Comparison of ENCODE assay signal across 1 cellular context in the genomic region with DNA sequence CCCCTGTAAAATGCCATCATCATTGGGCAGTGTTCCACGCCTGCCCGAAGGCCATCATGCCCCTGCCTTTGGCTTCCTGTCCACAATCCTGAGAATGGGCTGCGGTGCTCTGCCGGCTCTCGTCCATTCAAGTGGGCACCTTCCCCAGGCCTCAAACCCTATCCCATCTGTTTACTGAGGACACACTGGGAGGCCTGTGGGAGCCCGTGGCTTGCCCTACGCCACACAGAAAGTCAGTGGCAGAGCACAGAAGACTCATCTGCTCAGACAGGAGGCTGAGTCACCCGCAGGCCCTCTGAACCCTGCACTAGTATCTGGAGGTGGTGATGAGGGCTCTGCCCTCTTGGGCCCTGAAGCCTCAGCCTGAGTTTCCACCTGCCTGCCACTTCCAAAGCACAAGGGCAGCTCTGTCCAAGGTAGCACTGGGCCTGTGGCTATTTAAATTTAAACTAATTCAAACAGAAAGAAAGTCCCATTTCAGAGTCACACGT.
TF ChIP-seq lines count a peak whose summit lies in the region.

No MANE protein-coding gene starts in this region.

TF ChIP-seq in HepG2, 621 proteins besides CTCF, POLR2A, EP300 and RAD21:
- 0 out of 2 replicates have a peak, but pooled peaks have one; percentile 22 for TF ChIP-seq ZNF629 (CRISPR knock-in tag; conservative IDR thresholded peaks at IDR 0.05)
- TF ChIP-seq HNRNPH1 (optimal IDR thresholded peaks at IDR 0.05; ENCODE audit: low read depth, low read length) = no peak
- TF ChIP-seq, protein P1, sequence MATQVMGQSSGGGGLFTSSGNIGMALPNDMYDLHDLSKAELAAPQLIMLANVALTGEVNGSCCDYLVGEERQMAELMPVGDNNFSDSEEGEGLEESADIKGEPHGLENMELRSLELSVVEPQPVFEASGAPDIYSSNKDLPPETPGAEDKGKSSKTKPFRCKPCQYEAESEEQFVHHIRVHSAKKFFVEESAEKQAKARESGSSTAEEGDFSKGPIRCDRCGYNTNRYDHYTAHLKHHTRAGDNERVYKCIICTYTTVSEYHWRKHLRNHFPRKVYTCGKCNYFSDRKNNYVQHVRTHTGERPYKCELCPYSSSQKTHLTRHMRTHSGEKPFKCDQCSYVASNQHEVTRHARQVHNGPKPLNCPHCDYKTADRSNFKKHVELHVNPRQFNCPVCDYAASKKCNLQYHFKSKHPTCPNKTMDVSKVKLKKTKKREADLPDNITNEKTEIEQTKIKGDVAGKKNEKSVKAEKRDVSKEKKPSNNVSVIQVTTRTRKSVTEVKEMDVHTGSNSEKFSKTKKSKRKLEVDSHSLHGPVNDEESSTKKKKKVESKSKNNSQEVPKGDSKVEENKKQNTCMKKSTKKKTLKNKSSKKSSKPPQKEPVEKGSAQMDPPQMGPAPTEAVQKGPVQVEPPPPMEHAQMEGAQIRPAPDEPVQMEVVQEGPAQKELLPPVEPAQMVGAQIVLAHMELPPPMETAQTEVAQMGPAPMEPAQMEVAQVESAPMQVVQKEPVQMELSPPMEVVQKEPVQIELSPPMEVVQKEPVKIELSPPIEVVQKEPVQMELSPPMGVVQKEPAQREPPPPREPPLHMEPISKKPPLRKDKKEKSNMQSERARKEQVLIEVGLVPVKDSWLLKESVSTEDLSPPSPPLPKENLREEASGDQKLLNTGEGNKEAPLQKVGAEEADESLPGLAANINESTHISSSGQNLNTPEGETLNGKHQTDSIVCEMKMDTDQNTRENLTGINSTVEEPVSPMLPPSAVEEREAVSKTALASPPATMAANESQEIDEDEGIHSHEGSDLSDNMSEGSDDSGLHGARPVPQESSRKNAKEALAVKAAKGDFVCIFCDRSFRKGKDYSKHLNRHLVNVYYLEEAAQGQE (IDR thresholded peaks at IDR 0.05; ENCODE audit: borderline replicate concordance in 1 of 2, low read depth in 1 of 2, low read length in 2 of 2) = peak in 1 of 2 experiments; percentile 80; a peak in 3 of 4 replicates
